In the genomic region with DNA sequence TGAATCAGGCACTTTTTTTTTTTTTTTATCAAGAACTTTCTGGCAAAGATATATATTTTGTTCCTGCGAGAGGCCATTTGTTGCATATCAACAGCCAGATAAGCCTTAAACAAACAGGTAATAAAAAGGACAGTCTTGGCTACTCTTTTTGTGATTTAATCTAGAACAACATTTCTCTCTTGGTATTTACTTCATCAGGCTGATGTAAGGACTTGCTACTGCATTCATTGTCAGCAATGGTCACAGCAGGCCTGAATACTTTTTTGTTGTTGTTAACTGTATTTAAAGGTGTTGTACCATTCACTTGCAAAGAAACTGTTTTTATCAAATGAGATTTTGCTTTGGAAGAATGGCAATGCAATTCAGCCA, we compare ENCODE assay signal across 18 cellular contexts.
DNase-seq lines count a peak whose midpoint lies in the region; ATAC-seq, FAIRE-seq and TF ChIP-seq lines count a peak whose summit lies in the region.
"Had no signal": no experiment of that assay in that cellular context is flagged by ENCODE, and none has a peak within 500 bp of the region (broad histone marks: within the 10 kb centered on the region; RNA-seq: fewer than 3 reads in every experiment).

No MANE protein-coding gene starts in this region.

- H3K9me3 ChIP-seq in mammary epithelial cell (replicated peaks; ENCODE audit: insufficient read depth, low read length) (no peaks in the 10 kb centered on the region), keratinocyte (ENCODE audit: control insufficient read depth, low read depth, low read length) (no peaks in the 10 kb centered on the region)
- H3K9me3 ChIP-seq: left lung, upper lobe of left lung had no signal

- no peak for FAIRE-seq in keratinocyte (lab: Jason Lieb, UNC)

- no peak for ATAC-seq in left cardiac atrium
- ATAC-seq: stimulated activated memory B cell treated with anti-CD40 and anti-IgM and Interleukin-4, amounts not matched to agents 10 μg/mL and 1 μg/mL and 100 μg/mL, for 72 hours had no signal

- H3K27ac Mint-ChIP-seq in activated CD4-positive, alpha-beta T cell treated with anti-CD3 and anti-CD28 coated beads, Interleukin-2, amount 10 ng/mL, durations not matched to agents 7 days and 5 days = no peak overlapping the region
- H3K27ac Mint-ChIP-seq: activated naive CD4-positive, alpha-beta T cell treated with anti-CD3 and anti-CD28 coated beads, Interleukin-2, amount 50 U/mL, for 24 hours; CD8-positive, alpha-beta memory T cell; stimulated activated memory B cell treated with anti-CD40 and anti-IgM and Interleukin-4, amounts not matched to agents 10 μg/mL and 1 μg/mL and 100 μg/mL, for 72 hours had no signal

- H3K27me3 ChIP-seq in ACC112 (ENCODE audit: insufficient read depth, low read length) (no peaks in the 10 kb centered on the region), mammary epithelial cell (ENCODE audit: insufficient read depth, low read length) (no peaks in the 10 kb centered on the region), keratinocyte (ENCODE audit: control insufficient read depth, extremely low read depth, insufficient read depth, low read length) (no peaks in the 10 kb centered on the region)
- H3K27me3 ChIP-seq: left lung, upper lobe of left lung had no signal

- H3K4me1 ChIP-seq in ACC112 (ENCODE audit: control insufficient read depth, insufficient read depth, low read length, unreplicated experiment) (peaks cover 58% of the 10 kb centered on the region), mammary epithelial cell (ENCODE audit: insufficient read depth, low read length) (peaks cover 48% of the 10 kb centered on the region), keratinocyte (ENCODE audit: control insufficient read depth, extremely low read depth, insufficient read depth, low read length) (peaks cover 49% of the 10 kb centered on the region)

- no peaks in the 10 kb centered on the region for H3K4me1 Mint-ChIP-seq in activated CD4-positive, alpha-beta T cell treated with anti-CD3 and anti-CD28 coated beads, Interleukin-2, amount 10 ng/mL, durations not matched to agents 7 days and 5 days
- H3K4me1 Mint-ChIP-seq: CD8-positive, alpha-beta memory T cell; stimulated activated memory B cell treated with anti-CD40 and anti-IgM and Interleukin-4, amounts not matched to agents 10 μg/mL and 1 μg/mL and 100 μg/mL, for 72 hours had no signal

- no peaks in the 10 kb centered on the region for H3K36me3 Mint-ChIP-seq in activated CD4-positive, alpha-beta T cell treated with anti-CD3 and anti-CD28 coated beads, Interleukin-2, amount 10 ng/mL, durations not matched to agents 7 days and 5 days (ENCODE audit: low read depth)
- H3K36me3 Mint-ChIP-seq: activated naive CD4-positive, alpha-beta T cell treated with anti-CD3 and anti-CD28 coated beads, Interleukin-2, amount 50 U/mL, for 24 hours; CD8-positive, alpha-beta memory T cell; stimulated activated memory B cell treated with anti-CD40 and anti-IgM and Interleukin-4, amounts not matched to agents 10 μg/mL and 1 μg/mL and 100 μg/mL, for 72 hours had no signal

- H3K4me3 ChIP-seq in ACC112 (ENCODE audit: low read depth, low read length) = 0 out of 2 replicates have a peak overlapping the region, but pooled peaks have one; percentile 15
- H3K4me3 ChIP-seq in LNCaP clone FGC (ENCODE audit: low read depth, low read length) = no peak overlapping the region
- no peak overlapping the region for H3K4me3 ChIP-seq in mammary epithelial cell (replicated peaks in 1 of 3; ENCODE audit: insufficient read depth in 1 of 3, low read depth in 2 of 3, low read length in 3 of 3)
- no peak overlapping the region for H3K4me3 ChIP-seq in keratinocyte (ENCODE audit: control insufficient read depth in 2 of 3, extremely low read depth in 1 of 3, insufficient read depth in 2 of 3, low read depth in 1 of 3, low read length in 3 of 3)
- H3K4me3 ChIP-seq: left lung, upper lobe of left lung had no signal

- H3K27ac ChIP-seq in ACC112 (ENCODE audit: low read depth, low read length) (peak overlapping the region; percentile 97), mammary epithelial cell (ENCODE audit: insufficient read depth, low read depth, low read length) (peak overlapping the region; percentile 94), keratinocyte (ENCODE audit: control insufficient read depth, insufficient read depth, low read length) (peak overlapping the region; percentile 89)
- H3K27ac ChIP-seq: left lung, upper lobe of left lung had no signal

- in situ Hi-C loops in mammary epithelial cell (cut with MboI; ENCODE audit: low sequenced_read_pairs in 2 of 2) = no loop called here

- H3K4me2 ChIP-seq in mammary epithelial cell (ENCODE audit: insufficient read depth, low read depth, low read length) (no peak overlapping the region), keratinocyte (ENCODE audit: control insufficient read depth, extremely low read depth, insufficient read depth, low read depth, low read length) (peak overlapping the region; percentile 67)

- H3K9ac ChIP-seq in mammary epithelial cell (ENCODE audit: insufficient read depth, low read length) (peak overlapping the region; percentile 16), keratinocyte (ENCODE audit: control insufficient read depth, extremely low read depth, insufficient read depth, low read length) (peak overlapping the region; percentile 46)

- DNase-seq in LNCaP clone FGC (ENCODE audit: low read depth) (peak; percentile 90), mammary epithelial cell (no peak), keratinocyte (ENCODE audit: low read depth, low spot score) (no peak), left cardiac atrium (no peak), HuH-7.5 (ENCODE audit: low spot score) (no peak)
- no peak for DNase-seq in central memory CD4-positive, alpha-beta T cell
- DNase-seq in activated CD4-positive, alpha-beta T cell treated with anti-CD3 and anti-CD28 coated beads, Interleukin-2, amount 10 ng/mL, durations not matched to agents 7 days and 5 days = no peak
- DNase-seq: activated CD4-positive, alpha-beta T cell treated with anti-CD3 and anti-CD28 coated beads, Interleukin-2, amount 50 U/mL, for 4 hours; CD8-positive, alpha-beta memory T cell; hippocampal formation; left lung; NCI-H1694 treated with DMSO at 0.1 percent for 48 hours; NCI-H446 treated with DMSO at 0.1 percent for 48 hours; posterior cingulate gyrus; upper lobe of left lung had no signal

- H2AFZ ChIP-seq in ACC112 (ENCODE audit: low read length, unreplicated experiment) (no peak overlapping the region), mammary epithelial cell (ENCODE audit: low read depth, low read length) (no peak overlapping the region), keratinocyte (ENCODE audit: control insufficient read depth, low read length) (no peak overlapping the region)

- H3K79me2 ChIP-seq in ACC112 (ENCODE audit: control insufficient read depth, insufficient read depth, low read length, unreplicated experiment) = no peaks in the 10 kb centered on the region
- no peaks in the 10 kb centered on the region for H3K79me2 ChIP-seq in mammary epithelial cell (ENCODE audit: insufficient read depth, low read length)
- no peaks in the 10 kb centered on the region for H3K79me2 ChIP-seq in keratinocyte (ENCODE audit: control insufficient read depth, insufficient read depth, low read length)

- 73% methylated on average over 1 of the region's 1 CpG for WGBS in mammary epithelial cell (ENCODE audit: low coverage, missing lambda C conversion rate)

- H3K36me3 ChIP-seq in ACC112 (ENCODE audit: insufficient read depth, low read length) (no peaks in the 10 kb centered on the region), mammary epithelial cell (ENCODE audit: insufficient read depth, low read length) (no peaks in the 10 kb centered on the region), keratinocyte (ENCODE audit: control insufficient read depth in 2 of 2, extremely low read depth in 1 of 2, insufficient read depth in 2 of 2, low read length in 2 of 2) (no peaks in the 10 kb centered on the region)
- H3K36me3 ChIP-seq: left lung, upper lobe of left lung had no signal

- H3K27me3 Mint-ChIP-seq in activated CD4-positive, alpha-beta T cell treated with anti-CD3 and anti-CD28 coated beads, Interleukin-2, amount 10 ng/mL, durations not matched to agents 7 days and 5 days = no peaks in the 10 kb centered on the region
- H3K27me3 Mint-ChIP-seq: CD8-positive, alpha-beta memory T cell; stimulated activated memory B cell treated with anti-CD40 and anti-IgM and Interleukin-4, amounts not matched to agents 10 μg/mL and 1 μg/mL and 100 μg/mL, for 72 hours had no signal

- H3K9me1 ChIP-seq in keratinocyte (ENCODE audit: control insufficient read depth, extremely low read depth, insufficient read depth, low read length) = no peaks in the 10 kb centered on the region

- no peak overlapping the region for H3K4me3 Mint-ChIP-seq in activated CD4-positive, alpha-beta T cell treated with anti-CD3 and anti-CD28 coated beads, Interleukin-2, amount 10 ng/mL, durations not matched to agents 7 days and 5 days
- H3K4me3 Mint-ChIP-seq: activated naive CD4-positive, alpha-beta T cell treated with anti-CD3 and anti-CD28 coated beads, Interleukin-2, amount 50 U/mL, for 24 hours; CD8-positive, alpha-beta memory T cell; stimulated activated memory B cell treated with anti-CD40 and anti-IgM and Interleukin-4, amounts not matched to agents 10 μg/mL and 1 μg/mL and 100 μg/mL, for 72 hours had no signal

- H3K9me3 Mint-ChIP-seq in activated CD4-positive, alpha-beta T cell treated with anti-CD3 and anti-CD28 coated beads, Interleukin-2, amount 10 ng/mL, durations not matched to agents 7 days and 5 days = no peaks in the 10 kb centered on the region
- H3K9me3 Mint-ChIP-seq: activated naive CD4-positive, alpha-beta T cell treated with anti-CD3 and anti-CD28 coated beads, Interleukin-2, amount 50 U/mL, for 24 hours; stimulated activated memory B cell treated with anti-CD40 and anti-IgM and Interleukin-4, amounts not matched to agents 10 μg/mL and 1 μg/mL and 100 μg/mL, for 72 hours had no signal

- intact Hi-C loops in mammary epithelial cell (cut with micrococcal nuclease) = loop anchor here (5.0 kb wide), 3 partner anchors 54 to 444 kb away; no protein-coding TSS in a partner anchor
- intact Hi-C loops in left cardiac atrium (cut with DNase I) = no loop called here

- TF ChIP-seq CTCF in LNCaP clone FGC (IDR thresholded peaks at IDR 0.05; ENCODE audit: control insufficient read depth, extremely low read depth, insufficient read depth) = no peak
- no peak for TF ChIP-seq CTCF in mammary epithelial cell (conservative IDR thresholded peaks at IDR 0.05 in 1 of 2, IDR thresholded peaks at IDR 0.05 in 1 of 2; ENCODE audit: extremely low read depth in 1 of 2, insufficient read depth in 1 of 2, low read depth in 1 of 2, low read length in 2 of 2)
- TF ChIP-seq CTCF in keratinocyte (optimal IDR thresholded peaks at IDR 0.05 in 1 of 3, IDR thresholded peaks at IDR 0.05 in 1 of 3, conservative IDR thresholded peaks at IDR 0.05 in 1 of 3; ENCODE audit: extremely low read depth in 1 of 3, insufficient read depth in 2 of 3, low read length in 3 of 3) = no peak

- POLR2A ChIA-PET in activated CD4-positive, alpha-beta T cell treated with anti-CD3 and anti-CD28 coated beads, Interleukin-2, amount 10 ng/mL, durations not matched to agents 7 days and 5 days (lab: Charles Lee) = no interaction called here

- CTCF ChIA-PET in mammary epithelial cell (lab: Charles Lee; ENCODE audit: low non-redundant PET) = no interaction called here
- CTCF ChIA-PET in activated CD4-positive, alpha-beta T cell treated with anti-CD3 and anti-CD28 coated beads, Interleukin-2, amount 10 ng/mL, durations not matched to agents 7 days and 5 days (lab: Charles Lee) = no interaction called here

- dilution Hi-C loops in mammary epithelial cell (cut with HindIII; ENCODE audit: low sequenced_read_pairs) (no loop called here), keratinocyte (cut with MboI; ENCODE audit: extremely low pct_ligation_motif_present, low sequenced_read_pairs) (no loop called here)

- H4K20me1 ChIP-seq in mammary epithelial cell (ENCODE audit: insufficient read depth, low read length) (no peaks in the 10 kb centered on the region), keratinocyte (ENCODE audit: control insufficient read depth, extremely low read depth, insufficient read depth, low read length) (no peaks in the 10 kb centered on the region)

- BruUV-seq in mammary epithelial cell (replicated peaks; lab: Mats Ljungman, UMichigan) = no TSS peak
